18 cellular contexts compared by ENCODE assay signal in the genomic region with DNA sequence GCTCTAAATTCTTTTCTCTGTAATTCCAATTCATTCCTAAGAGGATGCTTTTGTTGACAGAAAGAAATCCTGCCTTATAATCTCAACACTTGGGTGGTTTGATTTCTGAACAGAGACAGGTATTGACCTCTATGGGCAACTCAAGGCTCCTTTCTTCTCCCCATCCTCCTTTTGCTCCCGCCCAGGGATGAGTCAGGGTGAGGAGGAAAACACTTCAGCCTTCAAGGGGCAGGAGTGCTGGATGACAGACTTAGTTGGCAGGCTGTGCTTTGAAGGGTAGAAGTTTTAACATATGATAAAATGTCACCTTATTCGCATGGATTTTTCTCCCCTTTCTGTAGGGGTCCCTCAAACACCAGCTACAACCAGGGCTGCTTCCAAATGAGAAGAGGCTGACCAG. TPM values are rescaled to one million over a fixed set of nuclear protein-coding genes. Genes with fewer than 3 reads are reported as not detected.
DNase-seq lines count a peak whose midpoint lies in the region; FAIRE-seq and TF ChIP-seq lines count a peak whose summit lies in the region.
"Had no signal": no experiment of that assay in that cellular context is flagged by ENCODE, and none has a peak within 500 bp of the region (broad histone marks: within the 10 kb centered on the region; RNA-seq: fewer than 3 reads in every experiment).

No MANE protein-coding gene starts in this region.

- FAIRE-seq in HTR-8/SVneo (lab: Jason Lieb, UNC) (peak; percentile 13), bronchial epithelial cell (lab: Jason Lieb, UNC) (no peak)
- FAIRE-seq: A204.1, D721Med, H1 had no signal

- no peak for DNase-seq in HTR-8/SVneo (ENCODE audit: insufficient read length, low spot score)
- DNase-seq in bronchial epithelial cell (ENCODE audit: low read depth) = peak; percentile 58
- DNase-seq in kidney tubule cell (ENCODE audit: low spot score) = peak; percentile 21
- no peak for DNase-seq in D341Med (ENCODE audit: low spot score)
- DNase-seq in Kasumi-1 (lab: John Stamatoyannopoulos, UW) = no peak
- no peak for DNase-seq in NCI-H526 treated with DMSO at 0.1 percent for 48 hours (lab: John Stamatoyannopoulos, UW)
- DNase-seq: ACHN; BE2C; C1 segment of cervical spinal cord; CD4-positive, CD25-positive, alpha-beta regulatory T cell; CD8-positive, alpha-beta memory T cell; COR-L47; DMS79 treated with DMSO at 0.1 percent for 48 hours; GF-D8; H9 had no signal

- no peak overlapping the region for H3K4me3 ChIP-seq in bronchial epithelial cell (ENCODE audit: low read depth, low read length)

- TF ChIP-seq CTCF in bronchial epithelial cell (IDR thresholded peaks at IDR 0.05; ENCODE audit: insufficient read depth, low read length, severe bottlenecking) = no peak

- no peaks in the 10 kb centered on the region for H3K36me3 ChIP-seq in bronchial epithelial cell (ENCODE audit: control insufficient read depth, insufficient read depth, low read length)
- H3K36me3 ChIP-seq: BE2C had no signal

- no peaks in the 10 kb centered on the region for H3K27me3 ChIP-seq in bronchial epithelial cell (ENCODE audit: control insufficient read depth, insufficient read depth, low read length)
- H3K27me3 ChIP-seq: BE2C had no signal

RNA-seq across cellular contexts. Expression of gene TOM1L1, which starts 16.7 kb away (rescaled TPM):
- total RNA-seq in bronchial epithelial cell = 60.3 and 83.7 TPM in 2 replicates
- total RNA-seq: CD4-positive, CD25-positive, alpha-beta regulatory T cell had no signal

Comparison
In these comparisons a context has a peak if more than half of its experiments do, and no peak if none do; other contexts are left out.
1. DNase-seq: peak in bronchial epithelial cell (single experiment) and kidney tubule cell (single experiment); none in HTR-8/SVneo (single experiment), D341Med (single experiment), Kasumi-1 (0 of 2) and NCI-H526 treated with DMSO at 0.1 percent for 48 hours (single experiment).